8 cellular contexts compared by ENCODE assay signal in genomic region chr1:230426246-230427101, GRCh38. TPM values are rescaled to one million over a fixed set of nuclear protein-coding genes. Genes with fewer than 3 reads are reported as not detected.
DNase-seq lines count a peak whose midpoint lies in the region; ATAC-seq and TF ChIP-seq lines count a peak whose summit lies in the region.

TSS of gene PGBD5 (minus strand) at chr1:230426332. CDS start at chr1:230425928, 404 bp downstream.

- ATAC-seq in GM19328 (IDR thresholded peaks at IDR 0.05; ENCODE audit: unreplicated experiment) = peak; percentile 82
- ATAC-seq in HG03439 (IDR thresholded peaks at IDR 0.05; ENCODE audit: unreplicated experiment) = peak; percentile 79
- ATAC-seq in activated CD8-positive, alpha-beta T cell treated with anti-CD3 and anti-CD28 coated beads for 36 hours = peak; percentile 90

- H3K27me3 Mint-ChIP-seq in activated CD8-positive, alpha-beta T cell treated with anti-CD3 and anti-CD28 coated beads for 36 hours = peaks cover 58% of the 10 kb centered on the region
- peaks cover 49% of the 10 kb centered on the region for H3K27me3 Mint-ChIP-seq in endodermal cell (ENCODE audit: insufficient read depth)

- TF ChIP-seq CTCF in BJ (IDR thresholded peaks at IDR 0.05; ENCODE audit: insufficient read depth, low read depth, low read length) (no peak), endodermal cell (conservative IDR thresholded peaks at IDR 0.05) (no peak)
- TF ChIP-seq CTCF in activated CD8-positive, alpha-beta T cell treated with anti-CD3 and anti-CD28 coated beads for 36 hours (IDR thresholded peaks at IDR 0.05) = no peak

- DNase-seq in BJ (ENCODE audit: low read depth) (peak; percentile 2), NCI-H524 treated with DMSO at 0.1 percent for 48 hours (lab: John Stamatoyannopoulos, UW) (peak; percentile 7), endodermal cell (peak; percentile 96)
- DNase-seq in activated CD8-positive, alpha-beta T cell treated with anti-CD3 and anti-CD28 coated beads for 36 hours = peak; percentile 71
- DNase-seq in stimulated activated CD8-positive, alpha-beta memory T cell treated with anti-CD3 and anti-CD28 coated beads, Interleukin-2, amount 100 ng/mL, for 48 hours (ENCODE audit: low read depth in 2 of 2) = peak; percentile 43 to 46

- no peaks in the 10 kb centered on the region for H3K36me3 Mint-ChIP-seq in activated CD8-positive, alpha-beta T cell treated with anti-CD3 and anti-CD28 coated beads for 36 hours (ENCODE audit: low read depth)
- H3K36me3 Mint-ChIP-seq in endodermal cell (ENCODE audit: low read depth) = no peaks in the 10 kb centered on the region

- peaks cover 9% of the 10 kb centered on the region for H3K4me1 Mint-ChIP-seq in activated CD8-positive, alpha-beta T cell treated with anti-CD3 and anti-CD28 coated beads for 36 hours (ENCODE audit: low read depth)
- peaks cover 21% of the 10 kb centered on the region for H3K4me1 Mint-ChIP-seq in endodermal cell

- H3K4me1 ChIP-seq in endodermal cell (ENCODE audit: control insufficient read depth, insufficient read depth, low read length) (peaks cover 3% of the 10 kb centered on the region), mesodermal cell (ENCODE audit: control insufficient read depth, insufficient read depth, low read length, poor library complexity, severe bottlenecking) (peaks cover 11% of the 10 kb centered on the region)

- intact Hi-C loops in activated CD8-positive, alpha-beta T cell treated with anti-CD3 and anti-CD28 coated beads for 36 hours (cut with micrococcal nuclease) = no loop called here

- no peak within 1 kb of the TSS for H3K27ac ChIP-seq in endodermal cell (ENCODE audit: low read depth, low read length)
- no peak within 1 kb of the TSS for H3K27ac ChIP-seq in mesodermal cell (ENCODE audit: low read depth, low read length, severe bottlenecking)

- peaks cover 19% of the 10 kb centered on the region for H3K27me3 ChIP-seq in BJ (ENCODE audit: control insufficient read depth, insufficient read depth, low read length)
- peaks cover 57% of the 10 kb centered on the region for H3K27me3 ChIP-seq in endodermal cell (ENCODE audit: control insufficient read depth, insufficient read depth, low read length, poor library complexity, severe bottlenecking)

- WGBS in endodermal cell (ENCODE audit: insufficient coverage in 1 of 2, insufficient read length in 1 of 2), 2 experiments = 1 to 4% methylated on average over 6 to 93 of the region's 93 CpGs
- 1 to 3% methylated on average over 47 to 60 of the region's 93 CpGs for WGBS in mesodermal cell (ENCODE audit: insufficient coverage in 2 of 2), 2 experiments

- H3K36me3 ChIP-seq in BJ (ENCODE audit: control insufficient read depth, insufficient read depth, low read length) (no peaks in the 10 kb centered on the region), endodermal cell (ENCODE audit: control insufficient read depth, insufficient read depth, low read length) (no peaks in the 10 kb centered on the region), mesodermal cell (ENCODE audit: control insufficient read depth, insufficient read depth, low read length) (no peaks in the 10 kb centered on the region)

- CTCF ChIA-PET in BJ (lab: Yijun Ruan, JAX) = interaction anchor here (1.2 kb wide), 1 partner anchor 155 kb away, joined by 3 read pairs; no protein-coding TSS in a partner anchor
- CTCF ChIA-PET in activated CD8-positive, alpha-beta T cell treated with anti-CD3 and anti-CD28 coated beads for 36 hours (lab: Charles Lee) = no interaction called here

- no peaks in the 10 kb centered on the region for H3K9me3 Mint-ChIP-seq in activated CD8-positive, alpha-beta T cell treated with anti-CD3 and anti-CD28 coated beads for 36 hours
- H3K9me3 Mint-ChIP-seq in endodermal cell = no peaks in the 10 kb centered on the region

- H3K9ac ChIP-seq in endodermal cell (ENCODE audit: extremely low read depth, low read length, poor library complexity, severe bottlenecking) = no peak within 1 kb of the TSS

- peak within 1 kb of the TSS; percentile 55 for H3K4me3 Mint-ChIP-seq in activated CD8-positive, alpha-beta T cell treated with anti-CD3 and anti-CD28 coated beads for 36 hours
- peak within 1 kb of the TSS; percentile 69 for H3K4me3 Mint-ChIP-seq in endodermal cell

- no peak within 1 kb of the TSS for H3K27ac Mint-ChIP-seq in activated CD8-positive, alpha-beta T cell treated with anti-CD3 and anti-CD28 coated beads for 36 hours
- no peak within 1 kb of the TSS for H3K27ac Mint-ChIP-seq in endodermal cell

- H3K4me3 ChIP-seq in BJ (ENCODE audit: low read depth, low read length) = peak within 1 kb of the TSS; percentile 53
- peak within 1 kb of the TSS; percentile 72 for H3K4me3 ChIP-seq in endodermal cell (ENCODE audit: low read length)
- H3K4me3 ChIP-seq in mesodermal cell (ENCODE audit: extremely low read depth, insufficient read depth, low read length, poor library complexity, severe bottlenecking) = peak within 1 kb of the TSS; percentile 38

- no peaks in the 10 kb centered on the region for H3K9me3 ChIP-seq in endodermal cell (ENCODE audit: control insufficient read depth, low read length)
- no peaks in the 10 kb centered on the region for H3K9me3 ChIP-seq in mesodermal cell (ENCODE audit: control insufficient read depth, low read length)

- POLR2A ChIA-PET in BJ (lab: Charles Lee) = no interaction called here
- POLR2A ChIA-PET in activated CD8-positive, alpha-beta T cell treated with anti-CD3 and anti-CD28 coated beads for 36 hours (lab: Charles Lee) = interaction anchor here (0.6 kb wide), 1 partner anchor 814 kb away, joined by 3 read pairs; no protein-coding TSS in a partner anchor

RNA-seq across cellular contexts. Expression of gene PGBD5, which starts in this region (rescaled TPM):
- 0.06 and 0.07 TPM in 2 replicates for polyA plus RNA-seq in BJ (2011; rRNA removed)
- polyA minus RNA-seq in BJ (2011; rRNA and poly(A)+ RNA removed) = 0.05 and 0.33 TPM in 2 replicates
- total RNA-seq in activated CD8-positive, alpha-beta T cell treated with anti-CD3 and anti-CD28 coated beads for 36 hours = not detected
- 1 to 10 TPM; 1.3 to 4.6 TPM for total RNA-seq in endodermal cell
- polyA plus RNA-seq in endodermal cell (2013, experiment 1 of 2) = 5.8 TPM
- 4.1 TPM for polyA plus RNA-seq in endodermal cell (2013, experiment 2 of 2)
- polyA plus RNA-seq in mesodermal cell (2013, experiment 1 of 2) = 1.7 TPM
- 1.8 TPM for polyA plus RNA-seq in mesodermal cell (2013, experiment 2 of 2)

Comparison
In these comparisons a context has a peak if more than half of its experiments do, and no peak if none do; other contexts are left out.
1. Peak in DNase-seq and H3K4me3 ChIP-seq in BJ; RNA of the gene not detected or under 1 TPM.
2. Peak in DNase-seq and ATAC-seq in activated CD8-positive, alpha-beta T cell treated with anti-CD3 and anti-CD28 coated beads for 36 hours; RNA of the gene not detected or under 1 TPM.
3. DNase-seq: peak in every context shown above with its lines; median percentile 96 in endodermal cell; 71 in activated CD8-positive, alpha-beta T cell treated with anti-CD3 and anti-CD28 coated beads for 36 hours; 44 in stimulated activated CD8-positive, alpha-beta memory T cell treated with anti-CD3 and anti-CD28 coated beads, Interleukin-2, amount 100 ng/mL, for 48 hours; 7 in NCI-H524 treated with DMSO at 0.1 percent for 48 hours; 2 in BJ.